ENCODE assay signal across 27 cellular contexts in genomic region chr2:121242976-121243375, GRCh38.
"Had no signal": no experiment of that assay in that cellular context is flagged by ENCODE, and none has a peak within 500 bp of the region (broad histone marks: within the 10 kb centered on the region; RNA-seq: fewer than 3 reads in every experiment).

No MANE protein-coding gene starts in this region.

- H3K27me3 ChIP-seq: adrenal gland had no signal

- H3K4me3 ChIP-seq: adrenal gland had no signal

- H3K4me1 ChIP-seq: adrenal gland had no signal

- H3K9me3 ChIP-seq: adrenal gland had no signal

- ATAC-seq: activated T-helper 17 cell treated with anti-CD3 and anti-CD28 coated beads, Interleukin-2, amount 50 U/mL, for 72 hours; Panc1; T-helper 17 cell had no signal

- H3K36me3 ChIP-seq: adrenal gland had no signal

- H3K27ac ChIP-seq: adrenal gland had no signal

- DNase-seq: activated CD4-positive, alpha-beta memory T cell treated with anti-CD3 and anti-CD28 coated beads for 36 hours; activated CD4-positive, alpha-beta T cell treated with anti-CD3 and anti-CD28 coated beads, Interleukin-2, amount 10 ng/mL, durations not matched to agents 7 days and 5 days; activated CD4-positive, CD25-positive, alpha-beta regulatory T cell; activated naive CD4-positive, alpha-beta T cell treated with anti-CD3 and anti-CD28 coated beads, Interleukin-2, amount 50 U/mL, for 16 hours; activated naive CD8-positive, alpha-beta T cell treated with anti-CD3 and anti-CD28 coated beads, Interleukin-2, amount 10 ng/mL, durations not matched to agents 7 days and 5 days; activated T-cell treated with anti-CD3 and anti-CD28 coated beads for 4 hours; activated T-cell treated with anti-CD3 and anti-CD28 coated beads, Interleukin-2, amount 50 U/mL, for 48 hours; adrenal gland; anterior cingulate cortex; caudate nucleus; Kasumi-1; KBM-7; NCI-H1105 treated with DMSO at 0.1 percent for 48 hours; NCI-H1436 treated with DMSO at 0.1 percent for 48 hours; NCI-H2081; NCI-H2171; NCI-H2227 treated with DMSO at 0.1 percent for 48 hours; NCI-H446 treated with DMSO at 0.1 percent for 48 hours; NCI-H526 treated with DMSO at 0.1 percent for 48 hours; NK-92 treated with Interleukin-12 subunit alpha and Interleukin-12 subunit beta, amount 100 ng/mL, for 24 hours; OCI-M1; RPMI8226; SHP77; T-helper 17 cell; T-helper 9 cell had no signal
